In the genomic region with DNA sequence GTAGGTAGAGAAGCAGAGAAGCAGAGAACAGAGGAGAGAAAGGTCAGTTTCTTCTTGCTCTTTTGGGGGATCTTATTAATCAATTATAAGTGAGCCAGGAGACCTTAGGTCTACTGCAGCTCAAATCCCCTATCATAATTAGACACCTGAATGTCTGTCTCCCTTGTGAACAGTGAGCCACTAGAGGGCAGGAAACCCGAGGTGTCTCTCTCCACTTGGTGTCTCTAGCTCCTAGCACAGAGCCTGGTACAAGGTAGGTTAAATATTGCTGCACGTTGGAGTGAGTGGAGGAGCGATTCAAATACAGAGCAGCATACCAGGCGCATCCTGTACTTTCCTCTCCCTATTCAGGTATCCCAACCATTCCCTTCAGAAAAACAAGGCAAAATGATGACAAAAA, we compare ENCODE assay signal across 8 cellular contexts. TPM values are rescaled to one million over a fixed set of nuclear protein-coding genes. Genes with fewer than 3 reads are reported as not detected.
DNase-seq lines count a peak whose midpoint lies in the region; ATAC-seq and TF ChIP-seq lines count a peak whose summit lies in the region.

No MANE protein-coding gene starts in this region.

- no peaks in the 10 kb centered on the region for H3K79me2 ChIP-seq in PC-3 (ENCODE audit: low read length)

- no peaks in the 10 kb centered on the region for H3K9me2 ChIP-seq in PC-3 (replicated peaks; ENCODE audit: low read length)

- WGBS in heart right ventricle, 2 donors: 17 to 20% methylated on average over 4 of the region's 4 CpGs
- no CpG with 5 or more reads among the region's 4 CpGs for WGBS in neuronal stem cell (ENCODE audit: extremely low coverage in 2 of 2, insufficient read length in 2 of 2, insufficient replicate concordance in 1 of 2), 2 donors

- no peaks in the 10 kb centered on the region for H4K20me1 ChIP-seq in PC-3 (ENCODE audit: low read length)

- no peak overlapping the region for H3K4me2 ChIP-seq in PC-3 (ENCODE audit: low read length)
- no peak overlapping the region for H3K4me2 ChIP-seq in neuronal stem cell (ENCODE audit: insufficient read depth, low read length, poor library complexity, severe bottlenecking)

- TF ChIP-seq CTCF in PC-3 (conservative IDR thresholded peaks at IDR 0.05; ENCODE audit: low read depth, low read length) (peak; percentile 48; the same call in 1 of the 2 replicates), heart right ventricle (IDR thresholded peaks at IDR 0.05) (peak in 7 of 9 donors; percentile 36 to 60 (median 46))

- no peak overlapping the region for H4K8ac ChIP-seq in neuronal stem cell (ENCODE audit: low read depth, low read length)

- no TSS peak for BruUV-seq in PC-3 (replicated peaks; lab: Mats Ljungman, UMichigan)

- no peak overlapping the region for H3K23ac ChIP-seq in neuronal stem cell (ENCODE audit: low read depth, low read length, poor library complexity)

- H3K9ac ChIP-seq in PC-3 (ENCODE audit: low read length) (no peak overlapping the region), neuronal stem cell (ENCODE audit: low read depth, low read length, poor library complexity) (no peak overlapping the region)

- CTCF ChIA-PET in PC-3 (lab: Charles Lee): no interaction called here

- no peak overlapping the region for H3K18ac ChIP-seq in neuronal stem cell (ENCODE audit: low read length)

- H3K27ac ChIP-seq in PC-3 (ENCODE audit: low read length) (no peak overlapping the region), heart right ventricle (no peak overlapping the region), neuronal stem cell (replicated peaks; ENCODE audit: low read length) (no peak overlapping the region)

- intact Hi-C loops in PC-3 (cut with micrococcal nuclease) (no loop called here), heart right ventricle (cut with DNase I) (loop anchor here in 2 of 10 donors (10.0 kb wide), 3 partner anchors 63 to 323 kb away; no protein-coding TSS in a partner anchor)

- POLR2A ChIA-PET in PC-3 (lab: Charles Lee; ENCODE audit: unreplicated experiment): no interaction called here

- no peak overlapping the region for H3K14ac ChIP-seq in neuronal stem cell (ENCODE audit: low read length)

- no peak overlapping the region for H2BK15ac ChIP-seq in neuronal stem cell (ENCODE audit: low read length)

- ATAC-seq in GM21526 (IDR thresholded peaks at IDR 0.05; ENCODE audit: low FRiP score, unreplicated experiment) (peak; percentile 54), PC-3 (no peak), heart right ventricle (peak in 5 of 8 donors; percentile 45 to 60 (median 53)), HG02678 (IDR thresholded peaks at IDR 0.05; ENCODE audit: unreplicated experiment) (no peak), HG03045 (IDR thresholded peaks at IDR 0.05; ENCODE audit: unreplicated experiment) (no peak)

- no peak overlapping the region for H2BK5ac ChIP-seq in neuronal stem cell (ENCODE audit: low read length)

- H3F3A ChIP-seq in PC-3 (ENCODE audit: low read length, unreplicated experiment): no peaks in the 10 kb centered on the region

- H3K36me3 ChIP-seq in PC-3 (ENCODE audit: low read depth, low read length) (no peaks in the 10 kb centered on the region), heart right ventricle (no peaks in the 10 kb centered on the region), neuronal stem cell (replicated peaks in 1 of 2; ENCODE audit: control insufficient read depth in 2 of 2, insufficient read depth in 2 of 2, low read length in 2 of 2) (peaks cover 3 to 6% of the 10 kb centered on the region in 2 donors)

- H3K27me3 ChIP-seq in PC-3 (ENCODE audit: low read length): peaks cover 94% of the 10 kb centered on the region
- peaks cover 3 to 89% (median 63%) of the 10 kb centered on the region in 7 donors for H3K27me3 ChIP-seq in heart right ventricle
- no peaks in the 10 kb centered on the region for H3K27me3 ChIP-seq in neuronal stem cell (ENCODE audit: control insufficient read depth in 3 of 3, insufficient read depth in 3 of 3, low read depth in 1 of 3, low read length in 3 of 3)

- H3K4ac ChIP-seq in neuronal stem cell (ENCODE audit: low read length): no peak overlapping the region

- H3K9me3 ChIP-seq in PC-3 (ENCODE audit: low read length) (no peaks in the 10 kb centered on the region), heart right ventricle (no peaks in the 10 kb centered on the region), neuronal stem cell (replicated peaks in 1 of 2; ENCODE audit: control insufficient read depth in 2 of 2, insufficient read depth in 1 of 2, low read depth in 1 of 2, low read length in 2 of 2) (no peaks in the 10 kb centered on the region)

- H2BK120ac ChIP-seq in neuronal stem cell (ENCODE audit: low read depth, low read length): no peak overlapping the region

- no peak overlapping the region for H3K4me3 ChIP-seq in PC-3 (ENCODE audit: low read length)
- no peak overlapping the region for H3K4me3 ChIP-seq in heart right ventricle
- no peak overlapping the region for H3K4me3 ChIP-seq in neuronal stem cell (ENCODE audit: low read length in 2 of 2)

- H3K79me1 ChIP-seq in neuronal stem cell (ENCODE audit: low read depth, low read length): peaks cover 8% of the 10 kb centered on the region

- H3K4me1 ChIP-seq in PC-3 (ENCODE audit: insufficient read depth, low read length) (no peaks in the 10 kb centered on the region), heart right ventricle (peaks cover 0 to 22% (median 6%) of the 10 kb centered on the region in 9 donors), neuronal stem cell (ENCODE audit: control insufficient read depth in 2 of 2, insufficient read depth in 1 of 2, low read depth in 1 of 2, low read length in 2 of 2) (peaks cover 3 to 19% of the 10 kb centered on the region in 2 donors)

- no peak overlapping the region for H2AK5ac ChIP-seq in neuronal stem cell (ENCODE audit: low read depth, low read length)

- no peak overlapping the region for H2AFZ ChIP-seq in PC-3 (ENCODE audit: low read length)
- H2AFZ ChIP-seq in neuronal stem cell (ENCODE audit: low read length): no peak overlapping the region

- no peak overlapping the region for H2BK12ac ChIP-seq in neuronal stem cell (ENCODE audit: low read length)

- peak; percentile 4 for DNase-seq in COR-L47 (lab: John Stamatoyannopoulos, UW)
- DNase-seq in PC-3: peak; percentile 31
- no peak for DNase-seq in heart right ventricle
- no peak for DNase-seq in mucosa of gallbladder (ENCODE audit: low spot score)
- no peak for DNase-seq in neuronal stem cell (ENCODE audit: low spot score)

- no peak overlapping the region for H4K91ac ChIP-seq in neuronal stem cell (ENCODE audit: low read depth, low read length, poor library complexity)

RNA-seq across cellular contexts. Expression of gene ST8SIA2, which starts 2.0 kb away (rescaled TPM):
- not detected in 2 replicates for total RNA-seq in PC-3 (2014; rRNA removed)
- total RNA-seq in heart right ventricle: 10 to 100 TPM in 2 of 10 donors, 1 to 10 TPM in 6, under 1 TPM in 2; 0.41 to 12.2 (median 4.7) TPM
- 1 to 10 TPM in 1 of 2 donors, under 1 TPM in 1; 0.23 to 1.2 TPM for polyA plus RNA-seq in heart right ventricle
- 0.09 TPM for total RNA-seq in mucosa of gallbladder
- 10.1 TPM for polyA plus RNA-seq in neuronal stem cell (2013, experiment 1 of 2)
- polyA plus RNA-seq in neuronal stem cell (2013, experiment 2 of 2): 10.0 TPM

Comparison
In these comparisons a context has a peak if more than half of its experiments do, and no peak if none do; other contexts are left out.
1. DNase-seq: peak in COR-L47 (single experiment) and PC-3 (single experiment); none in heart right ventricle (0 of 2), mucosa of gallbladder (single experiment) and neuronal stem cell (single experiment).
2. ATAC-seq: peak in GM21526 (single experiment) and heart right ventricle (5 of 8); none in PC-3 (single experiment), HG02678 (single experiment) and HG03045 (single experiment).